Comparison of ENCODE assay signal across 8 cellular contexts in the genomic region with DNA sequence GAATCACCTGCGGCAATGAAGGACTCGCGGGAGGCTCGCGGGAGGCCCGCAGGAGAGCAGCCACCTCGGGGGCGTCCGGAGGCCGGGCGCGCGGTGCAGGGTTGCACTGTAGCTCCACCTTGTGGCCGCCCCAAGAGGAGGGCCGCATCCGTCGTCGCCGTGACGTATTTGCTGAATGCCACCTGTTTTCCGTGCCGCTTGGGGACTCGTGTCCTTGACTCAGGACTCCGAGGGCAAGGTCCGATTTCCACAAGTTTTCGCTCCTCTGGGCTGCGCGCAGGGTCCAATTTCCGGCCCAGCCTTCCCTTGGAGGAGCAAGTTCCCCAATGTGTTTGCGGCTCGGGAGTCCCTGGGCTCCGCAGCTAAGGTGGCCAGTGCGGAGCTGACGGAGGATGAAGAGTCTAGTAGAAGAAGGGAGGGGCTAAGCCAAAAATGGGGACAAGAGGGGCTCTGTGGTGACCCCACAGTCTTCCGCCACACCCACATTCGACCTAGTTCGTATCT.
A peak's percentile ranks its signal among the peaks of the same experiment; 100 is the strongest.
DNase-seq lines count a peak whose midpoint lies in the region; ATAC-seq and TF ChIP-seq lines count a peak whose summit lies in the region.

No MANE protein-coding gene starts in this region.

- in situ Hi-C loops in astrocyte of the spinal cord (cut with HindIII; ENCODE audit: low sequenced_read_pairs): no loop called here

- DNase-seq in NCI-H1417 (lab: John Stamatoyannopoulos, UW) (peak; percentile 57 to 81 (median 60)), T-helper 9 cell (peak; percentile 62), astrocyte of the spinal cord (ENCODE audit: low read depth, low spot score) (peak; percentile 42), pons (ENCODE audit: low spot score) (no peak)

- peak; percentile 82 for TF ChIP-seq CTCF in GM12874 (IDR thresholded peaks at IDR 0.05; ENCODE audit: insufficient read depth, low read depth, low read length)
- peak; percentile 62 for TF ChIP-seq CTCF in astrocyte of the spinal cord (IDR thresholded peaks at IDR 0.05; ENCODE audit: low read depth, low read length)

- peaks cover 4% of the 10 kb centered on the region for H3K4me1 ChIP-seq in iPS-15b (ENCODE audit: control insufficient read depth, insufficient read depth, low read length)

- H3K9ac ChIP-seq in iPS-15b (ENCODE audit: low read depth, low read length): no peak overlapping the region

- peak overlapping the region in 18 of 21 experiments; percentile 21 to 78 (median 58) for H3K27ac ChIP-seq in skin epidermis

- peak overlapping the region; percentile 67 for H3K4me3 ChIP-seq in astrocyte of the spinal cord (ENCODE audit: low read depth, low read length)
- peak overlapping the region; percentile 85 for H3K4me3 ChIP-seq in iPS-15b (ENCODE audit: low read depth, low read length)
- peak overlapping the region; percentile 34 to 61 (median 53) for H3K4me3 ChIP-seq in skin epidermis

- no peaks in the 10 kb centered on the region for H3K9me3 ChIP-seq in iPS-15b (ENCODE audit: control insufficient read depth, insufficient read depth, low read length)

- H3K36me3 ChIP-seq in iPS-15b (ENCODE audit: control insufficient read depth, insufficient read depth, low read length): no peaks in the 10 kb centered on the region

- H3K27me3 ChIP-seq in iPS-15b (ENCODE audit: control insufficient read depth, insufficient read depth, low read length): peaks cover 2% of the 10 kb centered on the region

- ATAC-seq in HG02571 (IDR thresholded peaks at IDR 0.05; ENCODE audit: unreplicated experiment): peak; percentile 48
